ENCODE assay signal across 1 cellular context in the genomic region with DNA sequence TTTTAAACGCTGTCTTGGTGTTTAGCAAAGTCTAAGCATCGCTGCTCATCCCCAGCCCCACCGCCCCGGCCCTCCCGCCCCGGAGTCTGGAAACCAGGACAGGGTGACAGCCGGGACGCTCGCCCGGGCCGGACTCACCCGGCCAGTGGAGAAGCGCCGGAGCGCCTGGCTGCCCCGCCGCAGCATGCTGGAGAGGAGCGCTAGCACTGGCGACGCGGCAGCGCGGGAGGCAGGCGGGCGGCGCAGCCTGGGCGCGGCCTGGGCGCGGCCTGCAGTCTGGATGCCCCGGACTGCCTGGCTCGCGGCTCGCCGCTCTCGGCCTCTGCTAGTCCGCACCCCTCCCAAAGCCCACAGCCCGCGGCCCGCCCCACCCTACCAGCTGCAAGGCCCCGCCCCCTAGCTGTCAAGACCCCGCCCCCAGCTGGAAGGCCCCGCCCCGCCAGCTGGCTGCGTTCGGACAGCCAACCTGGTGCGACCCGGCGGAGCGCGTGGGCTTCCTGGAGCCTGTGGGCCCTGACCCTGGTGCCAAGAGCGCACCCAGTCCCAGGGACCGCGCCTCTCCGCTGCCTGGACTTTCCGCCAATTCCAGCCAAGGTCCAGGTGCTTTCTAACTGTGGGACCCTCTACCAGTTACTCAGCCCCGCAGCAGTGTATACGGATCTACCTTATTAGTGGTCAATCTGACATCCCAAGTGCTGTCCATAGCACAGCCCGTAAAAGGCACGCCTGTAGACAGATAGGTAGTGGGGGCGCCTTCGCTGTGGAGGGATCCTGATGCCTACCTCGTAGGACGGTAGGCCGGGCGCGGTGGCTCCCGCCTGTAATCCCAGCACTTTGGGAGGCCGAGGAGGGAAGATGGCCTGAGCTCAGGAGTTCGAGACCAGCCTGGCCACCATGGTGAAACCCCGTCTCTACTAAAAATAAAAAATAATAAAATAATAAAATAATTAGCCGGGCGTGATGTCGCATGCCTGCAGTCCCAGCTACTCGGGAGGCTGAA.
A peak's percentile ranks its signal among the peaks of the same experiment; 100 is the strongest.
TF ChIP-seq lines count a peak whose summit lies in the region.

A gene (minus strand): TSS at position 208 of the 1,000 bp plus-strand sequence. CDS start 22 bp downstream, at position 186.

TF ChIP-seq in HCT116, 20 proteins besides CTCF, POLR2A, EP300 and RAD21 (continued from another document):
- TF ChIP-seq, protein P1, sequence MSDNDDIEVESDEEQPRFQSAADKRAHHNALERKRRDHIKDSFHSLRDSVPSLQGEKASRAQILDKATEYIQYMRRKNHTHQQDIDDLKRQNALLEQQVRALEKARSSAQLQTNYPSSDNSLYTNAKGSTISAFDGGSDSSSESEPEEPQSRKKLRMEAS (IDR thresholded peaks at IDR 0.05), result peak; percentile 44
- TF ChIP-seq POLR2AphosphoS5 (IDR thresholded peaks at IDR 0.05; ENCODE audit: low read depth, low read length), result peak; percentile 39
- TF ChIP-seq, protein P2, sequence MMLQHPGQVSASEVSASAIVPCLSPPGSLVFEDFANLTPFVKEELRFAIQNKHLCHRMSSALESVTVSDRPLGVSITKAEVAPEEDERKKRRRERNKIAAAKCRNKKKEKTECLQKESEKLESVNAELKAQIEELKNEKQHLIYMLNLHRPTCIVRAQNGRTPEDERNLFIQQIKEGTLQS (IDR thresholded peaks at IDR 0.05), result no peak
